Comparison of ENCODE assay signal across 11 cellular contexts in genomic region chr6:47839645-47840044, GRCh38. TPM values are rescaled to one million over a fixed set of nuclear protein-coding genes. Genes with fewer than 3 reads are reported as not detected.
"Had no signal": no experiment of that assay in that cellular context is flagged by ENCODE, and none has a peak within 500 bp of the region (broad histone marks: within the 10 kb centered on the region; RNA-seq: fewer than 3 reads in every experiment).

No MANE protein-coding gene starts in this region.

- H3K4me2 ChIP-seq: GM23338 had no signal

- DNase-seq: GM23248, GOT3, H7, H9, HCEC 1CT, HFFc6 had no signal

- ATAC-seq: GM23338, HCT116 had no signal

- H2AFZ ChIP-seq: GM23248, GM23338 had no signal

- H3K9ac ChIP-seq: GM23248 had no signal

- H3K4me3 ChIP-seq: GM23248, GM23338, HAP-1 had no signal

- H3K36me3 ChIP-seq: HAP-1 had no signal

- H3K27ac ChIP-seq: GM23248 had no signal

- H3K9me3 ChIP-seq: HAP-1 had no signal

- H3K4me1 ChIP-seq: HAP-1 had no signal

- FAIRE-seq: H1, H54 had no signal

RNA-seq across cellular contexts. Expression of gene OPN5, which starts 57.8 kb away (rescaled TPM):
- total RNA-seq: GM23248, GM23338, H1, H7, H9, HFFc6 had no signal
- polyA plus RNA-seq: GM23248, GM23338, H1 had no signal
